Comparison of ENCODE assay signal across 1 cellular context in the genomic region with DNA sequence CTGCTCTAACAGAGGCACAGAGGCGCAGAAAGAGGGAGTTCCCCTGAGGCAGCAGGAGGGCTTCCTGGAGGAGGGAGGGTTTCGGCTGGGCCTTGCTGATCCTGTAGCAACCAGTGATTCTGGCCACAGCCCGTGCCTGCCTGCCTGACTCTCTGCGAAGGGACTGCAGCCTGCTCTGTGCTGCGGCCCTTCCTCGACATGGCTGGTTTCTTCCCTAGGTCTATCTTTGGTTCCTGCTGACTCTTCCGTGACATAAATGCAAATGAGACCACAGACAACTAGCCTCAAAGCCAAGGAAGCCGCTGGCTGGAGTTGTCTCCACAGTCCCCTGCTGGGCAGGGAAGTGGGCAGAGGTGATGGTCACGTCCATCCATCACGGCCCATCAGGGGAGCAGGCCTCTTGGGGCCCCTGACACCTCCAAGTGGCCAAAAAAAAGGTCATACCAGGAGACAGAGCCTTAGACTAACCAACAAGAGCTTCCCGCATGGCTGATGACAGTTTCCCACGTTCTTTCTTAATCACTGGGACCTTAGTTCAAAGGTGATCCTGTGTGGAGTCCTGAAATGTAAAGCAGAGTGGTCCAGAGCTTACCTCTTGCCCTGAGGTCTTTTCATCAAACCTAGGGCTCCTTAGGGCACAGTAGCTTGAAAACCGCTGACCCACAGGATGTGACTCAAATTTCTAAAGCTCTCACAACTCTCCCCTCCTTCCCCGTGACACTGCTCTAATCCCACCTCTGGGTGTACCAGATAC.
TF ChIP-seq lines count a peak whose summit lies in the region.

No MANE protein-coding gene starts in this region.

TF ChIP-seq in K562, 482 proteins besides CTCF, POLR2A, EP300 and RAD21 (continued from another document and continues in another):
- TF ChIP-seq, protein P1, sequence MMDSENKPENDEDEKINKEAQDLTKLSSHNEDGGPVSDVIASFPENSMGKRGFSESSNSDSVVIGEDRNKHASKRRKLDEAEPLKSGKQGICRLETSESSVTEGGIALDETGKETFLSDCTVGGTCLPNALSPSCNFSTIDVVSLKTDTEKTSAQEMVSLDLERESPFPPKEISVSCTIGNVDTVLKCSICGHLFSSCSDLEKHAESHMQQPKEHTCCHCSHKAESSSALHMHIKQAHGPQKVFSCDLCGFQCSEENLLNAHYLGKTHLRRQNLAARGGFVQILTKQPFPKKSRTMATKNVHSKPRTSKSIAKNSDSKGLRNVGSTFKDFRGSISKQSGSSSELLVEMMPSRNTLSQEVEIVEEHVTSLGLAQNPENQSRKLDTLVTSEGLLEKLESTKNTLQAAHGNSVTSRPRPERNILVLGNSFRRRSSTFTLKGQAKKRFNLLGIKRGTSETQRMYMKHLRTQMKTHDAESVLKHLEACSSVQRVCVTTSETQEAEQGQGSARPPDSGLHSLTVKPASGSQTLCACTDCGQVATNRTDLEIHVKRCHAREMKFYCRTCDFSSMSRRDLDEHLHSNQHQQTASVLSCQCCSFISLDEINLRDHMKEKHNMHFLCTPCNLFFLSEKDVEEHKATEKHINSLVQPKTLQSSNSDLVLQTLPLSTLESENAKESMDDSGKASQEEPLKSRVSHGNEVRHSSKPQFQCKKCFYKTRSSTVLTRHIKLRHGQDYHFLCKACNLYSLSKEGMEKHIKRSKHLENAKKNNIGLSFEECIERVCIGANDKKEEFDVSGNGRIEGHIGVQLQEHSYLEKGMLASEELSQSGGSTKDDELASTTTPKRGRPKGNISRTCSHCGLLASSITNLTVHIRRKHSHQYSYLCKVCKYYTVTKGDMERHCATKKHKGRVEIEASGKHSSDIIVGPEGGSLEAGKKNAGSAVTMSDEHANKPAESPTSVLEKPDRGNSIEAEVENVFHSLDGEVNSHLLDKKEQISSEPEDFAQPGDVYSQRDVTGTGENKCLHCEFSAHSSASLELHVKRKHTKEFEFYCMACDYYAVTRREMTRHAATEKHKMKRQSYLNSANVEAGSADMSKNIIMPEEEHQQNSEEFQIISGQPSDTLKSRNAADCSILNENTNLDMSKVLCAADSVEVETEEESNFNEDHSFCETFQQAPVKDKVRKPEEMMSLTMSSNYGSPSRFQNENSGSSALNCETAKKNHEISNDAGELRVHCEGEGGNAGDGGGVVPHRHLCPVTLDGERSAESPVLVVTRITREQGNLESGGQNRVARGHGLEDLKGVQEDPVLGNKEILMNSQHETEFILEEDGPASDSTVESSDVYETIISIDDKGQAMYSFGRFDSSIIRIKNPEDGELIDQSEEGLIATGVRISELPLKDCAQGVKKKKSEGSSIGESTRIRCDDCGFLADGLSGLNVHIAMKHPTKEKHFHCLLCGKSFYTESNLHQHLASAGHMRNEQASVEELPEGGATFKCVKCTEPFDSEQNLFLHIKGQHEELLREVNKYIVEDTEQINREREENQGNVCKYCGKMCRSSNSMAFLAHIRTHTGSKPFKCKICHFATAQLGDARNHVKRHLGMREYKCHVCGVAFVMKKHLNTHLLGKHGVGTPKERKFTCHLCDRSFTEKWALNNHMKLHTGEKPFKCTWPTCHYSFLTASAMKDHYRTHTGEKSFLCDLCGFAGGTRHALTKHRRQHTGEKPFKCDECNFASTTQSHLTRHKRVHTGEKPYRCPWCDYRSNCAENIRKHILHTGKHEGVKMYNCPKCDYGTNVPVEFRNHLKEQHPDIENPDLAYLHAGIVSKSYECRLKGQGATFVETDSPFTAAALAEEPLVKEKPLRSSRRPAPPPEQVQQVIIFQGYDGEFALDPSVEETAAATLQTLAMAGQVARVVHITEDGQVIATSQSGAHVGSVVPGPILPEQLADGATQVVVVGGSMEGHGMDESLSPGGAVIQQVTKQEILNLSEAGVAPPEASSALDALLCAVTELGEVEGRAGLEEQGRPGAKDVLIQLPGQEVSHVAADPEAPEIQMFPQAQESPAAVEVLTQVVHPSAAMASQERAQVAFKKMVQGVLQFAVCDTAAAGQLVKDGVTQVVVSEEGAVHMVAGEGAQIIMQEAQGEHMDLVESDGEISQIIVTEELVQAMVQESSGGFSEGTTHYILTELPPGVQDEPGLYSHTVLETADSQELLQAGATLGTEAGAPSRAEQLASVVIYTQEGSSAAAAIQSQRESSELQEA (IDR thresholded peaks at IDR 0.05; ENCODE audit: low read depth): no peak
- TF ChIP-seq MAFG (tag; conservative IDR thresholded peaks at IDR 0.05) (no peak), NELFE (IDR thresholded peaks at IDR 0.05; ENCODE audit: insufficient read depth, insufficient read length) (no peak), HIVEP1 (CRISPR knock-in tag; IDR thresholded peaks at IDR 0.05) (no peak), KAT8 (IDR thresholded peaks at IDR 0.05; ENCODE audit: low read depth) (no peak), NFYB (IDR thresholded peaks at IDR 0.05; ENCODE audit: extremely low read depth, insufficient read length) (no peak), DPF2 (IDR thresholded peaks at IDR 0.05) (peak; percentile 47; the same call in 1 of the 2 replicates), FUS (optimal IDR thresholded peaks at IDR 0.05; ENCODE audit: low read depth, low read length) (no peak), ZNF133 (CRISPR knock-in tag; IDR thresholded peaks at IDR 0.05) (no peak), ZNF174 (CRISPR knock-in tag; IDR thresholded peaks at IDR 0.05) (no peak), RBBP5 (IDR thresholded peaks at IDR 0.05; ENCODE audit: borderline replicate concordance, insufficient read depth, low read length, poor library complexity, severe bottlenecking) (no peak), BCOR (IDR thresholded peaks at IDR 0.05) (0 out of 2 replicates have a peak, but pooled peaks have one; percentile 17), BHLHE40 (IDR thresholded peaks at IDR 0.05; ENCODE audit: low read length) (no peak), ILK (tag; IDR thresholded peaks at IDR 0.05; ENCODE audit: borderline replicate concordance, low read depth) (no peak), HEY1 (CRISPR knock-in tag; IDR thresholded peaks at IDR 0.05; ENCODE audit: borderline replicate concordance) (no peak), CSDE1 (IDR thresholded peaks at IDR 0.05) (no peak), GABPA (tag; conservative IDR thresholded peaks at IDR 0.05; ENCODE audit: low read depth) (no peak), EHMT2 (IDR thresholded peaks at IDR 0.05) (no peak), SRSF1 (IDR thresholded peaks at IDR 0.05; ENCODE audit: low read depth, low read length) (no peak), ZNF253 (CRISPR knock-in tag; conservative IDR thresholded peaks at IDR 0.05) (no peak), CHD4 (IDR thresholded peaks at IDR 0.05; ENCODE audit: insufficient read depth, insufficient replicate concordance, low read depth, low read length, poor library complexity, severe bottlenecking) (no peak), HDGF (IDR thresholded peaks at IDR 0.05) (no peak), PCBP2 (IDR thresholded peaks at IDR 0.05; ENCODE audit: low read depth, low read length, poor library complexity, severe bottlenecking) (no peak), POLR3A (IDR thresholded peaks at IDR 0.05; ENCODE audit: borderline replicate concordance, extremely low read depth, insufficient read depth, insufficient read length) (no peak), MCM2 (IDR thresholded peaks at IDR 0.05; ENCODE audit: low read depth) (no peak), LEF1 (IDR thresholded peaks at IDR 0.05) (no peak), HLTF (IDR thresholded peaks at IDR 0.05) (no peak), POU5F1 (IDR thresholded peaks at IDR 0.05; ENCODE audit: borderline replicate concordance, low read depth, low read length, partially characterized antibody) (no peak), ZNF3 (CRISPR knock-in tag; IDR thresholded peaks at IDR 0.05) (no peak), ZFP30 (CRISPR knock-in tag; IDR thresholded peaks at IDR 0.05; ENCODE audit: borderline replicate concordance) (no peak), TFAM (CRISPR knock-in tag; conservative IDR thresholded peaks at IDR 0.05) (no peak), NR2C1 (IDR thresholded peaks at IDR 0.05) (no peak), NR2C1 (tag; IDR thresholded peaks at IDR 0.05) (peak; percentile 78), TAL1 (IDR thresholded peaks at IDR 0.05) (no peak), HNRNPL (IDR thresholded peaks at IDR 0.05; ENCODE audit: low read depth, low read length) (no peak), NFE2 (IDR thresholded peaks at IDR 0.05; ENCODE audit: low read depth) (peak; percentile 32; the same call in 1 of the 2 replicates)
- TF ChIP-seq, protein P2, sequence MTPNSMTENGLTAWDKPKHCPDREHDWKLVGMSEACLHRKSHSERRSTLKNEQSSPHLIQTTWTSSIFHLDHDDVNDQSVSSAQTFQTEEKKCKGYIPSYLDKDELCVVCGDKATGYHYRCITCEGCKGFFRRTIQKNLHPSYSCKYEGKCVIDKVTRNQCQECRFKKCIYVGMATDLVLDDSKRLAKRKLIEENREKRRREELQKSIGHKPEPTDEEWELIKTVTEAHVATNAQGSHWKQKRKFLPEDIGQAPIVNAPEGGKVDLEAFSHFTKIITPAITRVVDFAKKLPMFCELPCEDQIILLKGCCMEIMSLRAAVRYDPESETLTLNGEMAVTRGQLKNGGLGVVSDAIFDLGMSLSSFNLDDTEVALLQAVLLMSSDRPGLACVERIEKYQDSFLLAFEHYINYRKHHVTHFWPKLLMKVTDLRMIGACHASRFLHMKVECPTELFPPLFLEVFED (CRISPR knock-in tag; conservative IDR thresholded peaks at IDR 0.05): no peak
- TF ChIP-seq, protein P3, sequence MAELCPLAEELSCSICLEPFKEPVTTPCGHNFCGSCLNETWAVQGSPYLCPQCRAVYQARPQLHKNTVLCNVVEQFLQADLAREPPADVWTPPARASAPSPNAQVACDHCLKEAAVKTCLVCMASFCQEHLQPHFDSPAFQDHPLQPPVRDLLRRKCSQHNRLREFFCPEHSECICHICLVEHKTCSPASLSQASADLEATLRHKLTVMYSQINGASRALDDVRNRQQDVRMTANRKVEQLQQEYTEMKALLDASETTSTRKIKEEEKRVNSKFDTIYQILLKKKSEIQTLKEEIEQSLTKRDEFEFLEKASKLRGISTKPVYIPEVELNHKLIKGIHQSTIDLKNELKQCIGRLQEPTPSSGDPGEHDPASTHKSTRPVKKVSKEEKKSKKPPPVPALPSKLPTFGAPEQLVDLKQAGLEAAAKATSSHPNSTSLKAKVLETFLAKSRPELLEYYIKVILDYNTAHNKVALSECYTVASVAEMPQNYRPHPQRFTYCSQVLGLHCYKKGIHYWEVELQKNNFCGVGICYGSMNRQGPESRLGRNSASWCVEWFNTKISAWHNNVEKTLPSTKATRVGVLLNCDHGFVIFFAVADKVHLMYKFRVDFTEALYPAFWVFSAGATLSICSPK (IDR thresholded peaks at IDR 0.05; ENCODE audit: borderline replicate concordance): no peak
- TF ChIP-seq, protein P4, sequence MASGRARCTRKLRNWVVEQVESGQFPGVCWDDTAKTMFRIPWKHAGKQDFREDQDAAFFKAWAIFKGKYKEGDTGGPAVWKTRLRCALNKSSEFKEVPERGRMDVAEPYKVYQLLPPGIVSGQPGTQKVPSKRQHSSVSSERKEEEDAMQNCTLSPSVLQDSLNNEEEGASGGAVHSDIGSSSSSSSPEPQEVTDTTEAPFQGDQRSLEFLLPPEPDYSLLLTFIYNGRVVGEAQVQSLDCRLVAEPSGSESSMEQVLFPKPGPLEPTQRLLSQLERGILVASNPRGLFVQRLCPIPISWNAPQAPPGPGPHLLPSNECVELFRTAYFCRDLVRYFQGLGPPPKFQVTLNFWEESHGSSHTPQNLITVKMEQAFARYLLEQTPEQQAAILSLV (tag; IDR thresholded peaks at IDR 0.05): no peak
- TF ChIP-seq, protein P5, sequence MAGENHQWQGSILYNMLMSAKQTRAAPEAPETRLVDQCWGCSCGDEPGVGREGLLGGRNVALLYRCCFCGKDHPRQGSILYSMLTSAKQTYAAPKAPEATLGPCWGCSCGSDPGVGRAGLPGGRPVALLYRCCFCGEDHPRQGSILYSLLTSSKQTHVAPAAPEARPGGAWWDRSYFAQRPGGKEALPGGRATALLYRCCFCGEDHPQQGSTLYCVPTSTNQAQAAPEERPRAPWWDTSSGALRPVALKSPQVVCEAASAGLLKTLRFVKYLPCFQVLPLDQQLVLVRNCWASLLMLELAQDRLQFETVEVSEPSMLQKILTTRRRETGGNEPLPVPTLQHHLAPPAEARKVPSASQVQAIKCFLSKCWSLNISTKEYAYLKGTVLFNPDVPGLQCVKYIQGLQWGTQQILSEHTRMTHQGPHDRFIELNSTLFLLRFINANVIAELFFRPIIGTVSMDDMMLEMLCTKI (IDR thresholded peaks at IDR 0.05; ENCODE audit: partially characterized antibody): no peak
- TF ChIP-seq, protein P6, sequence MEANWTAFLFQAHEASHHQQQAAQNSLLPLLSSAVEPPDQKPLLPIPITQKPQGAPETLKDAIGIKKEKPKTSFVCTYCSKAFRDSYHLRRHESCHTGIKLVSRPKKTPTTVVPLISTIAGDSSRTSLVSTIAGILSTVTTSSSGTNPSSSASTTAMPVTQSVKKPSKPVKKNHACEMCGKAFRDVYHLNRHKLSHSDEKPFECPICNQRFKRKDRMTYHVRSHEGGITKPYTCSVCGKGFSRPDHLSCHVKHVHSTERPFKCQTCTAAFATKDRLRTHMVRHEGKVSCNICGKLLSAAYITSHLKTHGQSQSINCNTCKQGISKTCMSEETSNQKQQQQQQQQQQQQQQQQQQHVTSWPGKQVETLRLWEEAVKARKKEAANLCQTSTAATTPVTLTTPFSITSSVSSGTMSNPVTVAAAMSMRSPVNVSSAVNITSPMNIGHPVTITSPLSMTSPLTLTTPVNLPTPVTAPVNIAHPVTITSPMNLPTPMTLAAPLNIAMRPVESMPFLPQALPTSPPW (CRISPR knock-in tag; IDR thresholded peaks at IDR 0.05): no peak; the same call in 1 of the 2 replicates
- TF ChIP-seq, protein P7, sequence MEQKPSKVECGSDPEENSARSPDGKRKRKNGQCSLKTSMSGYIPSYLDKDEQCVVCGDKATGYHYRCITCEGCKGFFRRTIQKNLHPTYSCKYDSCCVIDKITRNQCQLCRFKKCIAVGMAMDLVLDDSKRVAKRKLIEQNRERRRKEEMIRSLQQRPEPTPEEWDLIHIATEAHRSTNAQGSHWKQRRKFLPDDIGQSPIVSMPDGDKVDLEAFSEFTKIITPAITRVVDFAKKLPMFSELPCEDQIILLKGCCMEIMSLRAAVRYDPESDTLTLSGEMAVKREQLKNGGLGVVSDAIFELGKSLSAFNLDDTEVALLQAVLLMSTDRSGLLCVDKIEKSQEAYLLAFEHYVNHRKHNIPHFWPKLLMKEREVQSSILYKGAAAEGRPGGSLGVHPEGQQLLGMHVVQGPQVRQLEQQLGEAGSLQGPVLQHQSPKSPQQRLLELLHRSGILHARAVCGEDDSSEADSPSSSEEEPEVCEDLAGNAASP (IDR thresholded peaks at IDR 0.05): no peak
- TF ChIP-seq, protein P8, sequence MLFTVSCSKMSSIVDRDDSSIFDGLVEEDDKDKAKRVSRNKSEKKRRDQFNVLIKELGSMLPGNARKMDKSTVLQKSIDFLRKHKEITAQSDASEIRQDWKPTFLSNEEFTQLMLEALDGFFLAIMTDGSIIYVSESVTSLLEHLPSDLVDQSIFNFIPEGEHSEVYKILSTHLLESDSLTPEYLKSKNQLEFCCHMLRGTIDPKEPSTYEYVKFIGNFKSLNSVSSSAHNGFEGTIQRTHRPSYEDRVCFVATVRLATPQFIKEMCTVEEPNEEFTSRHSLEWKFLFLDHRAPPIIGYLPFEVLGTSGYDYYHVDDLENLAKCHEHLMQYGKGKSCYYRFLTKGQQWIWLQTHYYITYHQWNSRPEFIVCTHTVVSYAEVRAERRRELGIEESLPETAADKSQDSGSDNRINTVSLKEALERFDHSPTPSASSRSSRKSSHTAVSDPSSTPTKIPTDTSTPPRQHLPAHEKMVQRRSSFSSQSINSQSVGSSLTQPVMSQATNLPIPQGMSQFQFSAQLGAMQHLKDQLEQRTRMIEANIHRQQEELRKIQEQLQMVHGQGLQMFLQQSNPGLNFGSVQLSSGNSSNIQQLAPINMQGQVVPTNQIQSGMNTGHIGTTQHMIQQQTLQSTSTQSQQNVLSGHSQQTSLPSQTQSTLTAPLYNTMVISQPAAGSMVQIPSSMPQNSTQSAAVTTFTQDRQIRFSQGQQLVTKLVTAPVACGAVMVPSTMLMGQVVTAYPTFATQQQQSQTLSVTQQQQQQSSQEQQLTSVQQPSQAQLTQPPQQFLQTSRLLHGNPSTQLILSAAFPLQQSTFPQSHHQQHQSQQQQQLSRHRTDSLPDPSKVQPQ (CRISPR knock-in tag; IDR thresholded peaks at IDR 0.05; ENCODE audit: borderline replicate concordance): no peak
